ENCODE assay signal across 1 cellular context in the genomic region with DNA sequence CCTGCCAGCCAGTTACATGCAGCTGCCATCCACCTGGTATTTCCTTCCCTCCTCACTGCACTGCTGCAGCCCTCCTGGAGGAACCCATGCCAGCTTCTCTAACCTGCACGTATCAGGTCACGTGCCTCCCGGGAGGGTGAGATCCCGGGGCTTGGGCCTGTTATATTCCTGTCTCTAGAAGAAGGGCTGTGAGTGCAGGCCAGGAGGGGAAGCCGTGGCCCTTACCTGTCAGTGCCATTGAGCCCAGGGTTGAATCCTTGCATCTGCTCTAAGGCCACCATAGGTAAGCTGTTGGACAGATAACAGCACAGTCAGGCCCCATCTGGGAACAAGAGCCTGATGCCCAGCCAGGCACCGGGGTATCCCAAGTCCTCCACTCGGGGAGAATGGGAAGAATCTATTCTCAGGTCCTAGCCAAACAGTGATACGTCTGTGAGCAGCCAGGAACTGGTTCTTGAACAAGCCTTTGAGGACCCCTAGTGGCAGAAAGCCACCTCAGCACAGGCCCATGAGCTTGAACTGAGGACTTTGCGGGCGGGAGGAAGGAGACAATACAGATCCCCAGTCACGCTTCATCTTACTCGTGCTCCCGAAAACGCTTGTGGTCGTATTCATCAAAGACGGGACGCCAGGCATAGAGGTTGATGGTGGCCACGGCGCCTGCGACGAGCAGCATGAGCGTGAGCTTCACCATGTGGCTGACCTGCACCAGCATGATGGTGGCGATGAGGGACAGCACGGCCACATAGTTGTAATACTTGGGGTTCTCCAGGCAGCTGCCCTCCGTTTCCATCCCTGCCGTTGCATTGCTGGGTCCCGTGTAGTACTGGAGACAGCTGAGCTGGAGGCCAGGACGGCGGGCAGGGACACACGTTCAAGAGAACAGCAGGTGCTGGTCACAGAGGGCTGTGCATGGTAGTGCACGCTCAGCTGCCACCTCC.
TF ChIP-seq lines count a peak whose summit lies in the region.

No MANE protein-coding gene starts in this region.

TF ChIP-seq in HepG2, 621 proteins besides CTCF, POLR2A, EP300 and RAD21 (continued from another document and continues in another):
- TF ChIP-seq, protein P1, sequence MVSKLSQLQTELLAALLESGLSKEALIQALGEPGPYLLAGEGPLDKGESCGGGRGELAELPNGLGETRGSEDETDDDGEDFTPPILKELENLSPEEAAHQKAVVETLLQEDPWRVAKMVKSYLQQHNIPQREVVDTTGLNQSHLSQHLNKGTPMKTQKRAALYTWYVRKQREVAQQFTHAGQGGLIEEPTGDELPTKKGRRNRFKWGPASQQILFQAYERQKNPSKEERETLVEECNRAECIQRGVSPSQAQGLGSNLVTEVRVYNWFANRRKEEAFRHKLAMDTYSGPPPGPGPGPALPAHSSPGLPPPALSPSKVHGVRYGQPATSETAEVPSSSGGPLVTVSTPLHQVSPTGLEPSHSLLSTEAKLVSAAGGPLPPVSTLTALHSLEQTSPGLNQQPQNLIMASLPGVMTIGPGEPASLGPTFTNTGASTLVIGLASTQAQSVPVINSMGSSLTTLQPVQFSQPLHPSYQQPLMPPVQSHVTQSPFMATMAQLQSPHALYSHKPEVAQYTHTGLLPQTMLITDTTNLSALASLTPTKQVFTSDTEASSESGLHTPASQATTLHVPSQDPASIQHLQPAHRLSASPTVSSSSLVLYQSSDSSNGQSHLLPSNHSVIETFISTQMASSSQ (IDR thresholded peaks at IDR 0.05; ENCODE audit: low read depth), result no peak
- TF ChIP-seq, protein P1 (CRISPR knock-in tag; IDR thresholded peaks at IDR 0.05; ENCODE audit: borderline replicate concordance), result 0 out of 2 replicates have a peak, but pooled peaks have one; percentile 29
- TF ChIP-seq ZNF652 (CRISPR knock-in tag; IDR thresholded peaks at IDR 0.05; ENCODE audit: borderline replicate concordance, low read depth), result no peak
- no peak for TF ChIP-seq NFATC3 (CRISPR knock-in tag; IDR thresholded peaks at IDR 0.05)
- TF ChIP-seq, protein P2, sequence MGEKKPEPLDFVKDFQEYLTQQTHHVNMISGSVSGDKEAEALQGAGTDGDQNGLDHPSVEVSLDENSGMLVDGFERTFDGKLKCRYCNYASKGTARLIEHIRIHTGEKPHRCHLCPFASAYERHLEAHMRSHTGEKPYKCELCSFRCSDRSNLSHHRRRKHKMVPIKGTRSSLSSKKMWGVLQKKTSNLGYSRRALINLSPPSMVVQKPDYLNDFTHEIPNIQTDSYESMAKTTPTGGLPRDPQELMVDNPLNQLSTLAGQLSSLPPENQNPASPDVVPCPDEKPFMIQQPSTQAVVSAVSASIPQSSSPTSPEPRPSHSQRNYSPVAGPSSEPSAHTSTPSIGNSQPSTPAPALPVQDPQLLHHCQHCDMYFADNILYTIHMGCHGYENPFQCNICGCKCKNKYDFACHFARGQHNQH (CRISPR knock-in tag; IDR thresholded peaks at IDR 0.05), result peak; percentile 67; the same call in 1 of the 2 replicates
- TF ChIP-seq TCF12 (IDR thresholded peaks at IDR 0.05), result no peak
- no peak for TF ChIP-seq TCF12 (CRISPR knock-in tag; IDR thresholded peaks at IDR 0.05)
- TF ChIP-seq, protein P3, sequence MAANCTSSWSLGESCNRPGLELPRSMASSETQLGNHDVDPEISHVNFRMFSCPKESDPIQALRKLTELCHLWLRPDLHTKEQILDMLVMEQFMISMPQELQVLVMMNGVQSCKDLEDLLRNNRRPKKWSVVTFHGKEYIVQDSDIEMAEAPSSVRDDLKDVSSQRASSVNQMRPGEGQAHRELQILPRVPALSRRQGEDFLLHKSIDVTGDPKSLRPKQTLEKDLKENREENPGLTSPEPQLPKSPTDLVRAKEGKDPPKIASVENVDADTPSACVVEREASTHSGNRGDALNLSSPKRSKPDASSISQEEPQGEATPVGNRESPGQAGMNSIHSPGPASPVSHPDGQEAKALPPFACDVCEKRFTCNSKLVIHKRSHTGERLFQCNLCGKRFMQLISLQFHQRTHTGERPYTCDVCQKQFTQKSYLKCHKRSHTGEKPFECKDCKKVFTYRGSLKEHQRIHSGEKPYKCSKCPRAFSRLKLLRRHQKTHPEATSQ (CRISPR knock-in tag; IDR thresholded peaks at IDR 0.05; ENCODE audit: borderline replicate concordance), result no peak
- no peak for TF ChIP-seq CREB1 (IDR thresholded peaks at IDR 0.05)
- no peak for TF ChIP-seq CREB1 (CRISPR knock-in tag; IDR thresholded peaks at IDR 0.05)
- TF ChIP-seq CC2D1A (CRISPR knock-in tag; IDR thresholded peaks at IDR 0.05), result no peak
- peak; percentile 67; the same call in 1 of the 2 replicates for TF ChIP-seq SMAD1 (CRISPR knock-in tag; IDR thresholded peaks at IDR 0.05; ENCODE audit: borderline replicate concordance, low read depth)
- TF ChIP-seq, protein P4, sequence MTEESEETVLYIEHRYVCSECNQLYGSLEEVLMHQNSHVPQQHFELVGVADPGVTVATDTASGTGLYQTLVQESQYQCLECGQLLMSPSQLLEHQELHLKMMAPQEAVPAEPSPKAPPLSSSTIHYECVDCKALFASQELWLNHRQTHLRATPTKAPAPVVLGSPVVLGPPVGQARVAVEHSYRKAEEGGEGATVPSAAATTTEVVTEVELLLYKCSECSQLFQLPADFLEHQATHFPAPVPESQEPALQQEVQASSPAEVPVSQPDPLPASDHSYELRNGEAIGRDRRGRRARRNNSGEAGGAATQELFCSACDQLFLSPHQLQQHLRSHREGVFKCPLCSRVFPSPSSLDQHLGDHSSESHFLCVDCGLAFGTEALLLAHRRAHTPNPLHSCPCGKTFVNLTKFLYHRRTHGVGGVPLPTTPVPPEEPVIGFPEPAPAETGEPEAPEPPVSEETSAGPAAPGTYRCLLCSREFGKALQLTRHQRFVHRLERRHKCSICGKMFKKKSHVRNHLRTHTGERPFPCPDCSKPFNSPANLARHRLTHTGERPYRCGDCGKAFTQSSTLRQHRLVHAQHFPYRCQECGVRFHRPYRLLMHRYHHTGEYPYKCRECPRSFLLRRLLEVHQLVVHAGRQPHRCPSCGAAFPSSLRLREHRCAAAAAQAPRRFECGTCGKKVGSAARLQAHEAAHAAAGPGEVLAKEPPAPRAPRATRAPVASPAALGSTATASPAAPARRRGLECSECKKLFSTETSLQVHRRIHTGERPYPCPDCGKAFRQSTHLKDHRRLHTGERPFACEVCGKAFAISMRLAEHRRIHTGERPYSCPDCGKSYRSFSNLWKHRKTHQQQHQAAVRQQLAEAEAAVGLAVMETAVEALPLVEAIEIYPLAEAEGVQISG (CRISPR knock-in tag; IDR thresholded peaks at IDR 0.05), result no peak; the same call in 1 of the 2 replicates
- TF ChIP-seq TMF1 (CRISPR knock-in tag; IDR thresholded peaks at IDR 0.05; ENCODE audit: low read depth), result no peak
- no peak for TF ChIP-seq ZNF792 (CRISPR knock-in tag; IDR thresholded peaks at IDR 0.05)
- no peak for TF ChIP-seq JDP2 (CRISPR knock-in tag; IDR thresholded peaks at IDR 0.05; ENCODE audit: borderline replicate concordance)
- no peak for TF ChIP-seq ZNF713 (CRISPR knock-in tag; IDR thresholded peaks at IDR 0.05)
- TF ChIP-seq RARA (CRISPR knock-in tag; IDR thresholded peaks at IDR 0.05), result no peak
- TF ChIP-seq, protein P5, sequence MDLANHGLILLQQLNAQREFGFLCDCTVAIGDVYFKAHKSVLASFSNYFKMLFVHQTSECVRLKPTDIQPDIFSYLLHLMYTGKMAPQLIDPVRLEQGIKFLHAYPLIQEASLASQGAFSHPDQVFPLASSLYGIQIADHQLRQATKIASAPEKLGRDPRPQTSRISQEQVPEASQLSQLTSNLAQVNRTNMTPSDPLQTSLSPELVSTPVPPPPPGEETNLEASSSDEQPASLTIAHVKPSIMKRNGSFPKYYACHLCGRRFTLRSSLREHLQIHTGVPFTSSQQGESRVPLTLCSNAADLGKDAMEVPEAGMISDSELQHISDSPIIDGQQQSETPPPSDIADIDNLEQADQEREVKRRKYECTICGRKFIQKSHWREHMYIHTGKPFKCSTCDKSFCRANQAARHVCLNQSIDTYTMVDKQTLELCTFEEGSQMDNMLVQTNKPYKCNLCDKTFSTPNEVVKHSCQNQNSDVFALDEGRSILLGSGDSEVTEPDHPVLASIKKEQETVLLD (CRISPR knock-in tag; IDR thresholded peaks at IDR 0.05; ENCODE audit: low read depth), result no peak
- no peak for TF ChIP-seq SIX1 (CRISPR knock-in tag; IDR thresholded peaks at IDR 0.05; ENCODE audit: borderline replicate concordance)
- TF ChIP-seq WIZ (CRISPR knock-in tag; IDR thresholded peaks at IDR 0.05), result no peak
- TF ChIP-seq, protein P6, sequence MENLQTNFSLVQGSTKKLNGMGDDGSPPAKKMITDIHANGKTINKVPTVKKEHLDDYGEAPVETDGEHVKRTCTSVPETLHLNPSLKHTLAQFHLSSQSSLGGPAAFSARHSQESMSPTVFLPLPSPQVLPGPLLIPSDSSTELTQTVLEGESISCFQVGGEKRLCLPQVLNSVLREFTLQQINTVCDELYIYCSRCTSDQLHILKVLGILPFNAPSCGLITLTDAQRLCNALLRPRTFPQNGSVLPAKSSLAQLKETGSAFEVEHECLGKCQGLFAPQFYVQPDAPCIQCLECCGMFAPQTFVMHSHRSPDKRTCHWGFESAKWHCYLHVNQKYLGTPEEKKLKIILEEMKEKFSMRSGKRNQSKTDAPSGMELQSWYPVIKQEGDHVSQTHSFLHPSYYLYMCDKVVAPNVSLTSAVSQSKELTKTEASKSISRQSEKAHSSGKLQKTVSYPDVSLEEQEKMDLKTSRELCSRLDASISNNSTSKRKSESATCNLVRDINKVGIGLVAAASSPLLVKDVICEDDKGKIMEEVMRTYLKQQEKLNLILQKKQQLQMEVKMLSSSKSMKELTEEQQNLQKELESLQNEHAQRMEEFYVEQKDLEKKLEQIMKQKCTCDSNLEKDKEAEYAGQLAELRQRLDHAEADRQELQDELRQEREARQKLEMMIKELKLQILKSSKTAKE (CRISPR knock-in tag; IDR thresholded peaks at IDR 0.05; ENCODE audit: borderline replicate concordance), result no peak
- no peak for TF ChIP-seq ARNT2 (CRISPR knock-in tag; IDR thresholded peaks at IDR 0.05; ENCODE audit: low read depth)
- no peak for TF ChIP-seq ZNF44 (CRISPR knock-in tag; IDR thresholded peaks at IDR 0.05)
- TF ChIP-seq, protein P7, sequence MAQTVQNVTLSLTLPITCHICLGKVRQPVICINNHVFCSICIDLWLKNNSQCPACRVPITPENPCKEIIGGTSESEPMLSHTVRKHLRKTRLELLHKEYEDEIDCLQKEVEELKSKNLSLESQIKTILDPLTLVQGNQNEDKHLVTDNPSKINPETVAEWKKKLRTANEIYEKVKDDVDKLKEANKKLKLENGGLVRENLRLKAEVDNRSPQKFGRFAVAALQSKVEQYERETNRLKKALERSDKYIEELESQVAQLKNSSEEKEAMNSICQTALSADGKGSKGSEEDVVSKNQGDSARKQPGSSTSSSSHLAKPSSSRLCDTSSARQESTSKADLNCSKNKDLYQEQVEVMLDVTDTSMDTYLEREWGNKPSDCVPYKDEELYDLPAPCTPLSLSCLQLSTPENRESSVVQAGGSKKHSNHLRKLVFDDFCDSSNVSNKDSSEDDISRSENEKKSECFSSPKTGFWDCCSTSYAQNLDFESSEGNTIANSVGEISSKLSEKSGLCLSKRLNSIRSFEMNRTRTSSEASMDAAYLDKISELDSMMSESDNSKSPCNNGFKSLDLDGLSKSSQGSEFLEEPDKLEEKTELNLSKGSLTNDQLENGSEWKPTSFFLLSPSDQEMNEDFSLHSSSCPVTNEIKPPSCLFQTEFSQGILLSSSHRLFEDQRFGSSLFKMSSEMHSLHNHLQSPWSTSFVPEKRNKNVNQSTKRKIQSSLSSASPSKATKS (CRISPR knock-in tag; IDR thresholded peaks at IDR 0.05), result no peak
- no peak for TF ChIP-seq ZNF75D (CRISPR knock-in tag; IDR thresholded peaks at IDR 0.05; ENCODE audit: borderline replicate concordance)
- TF ChIP-seq ATF7-NPFF (CRISPR knock-in tag; IDR thresholded peaks at IDR 0.05; ENCODE audit: low read depth), result no peak
- TF ChIP-seq KDM4B (CRISPR knock-in tag; IDR thresholded peaks at IDR 0.05), result no peak
- TF ChIP-seq, protein P8, sequence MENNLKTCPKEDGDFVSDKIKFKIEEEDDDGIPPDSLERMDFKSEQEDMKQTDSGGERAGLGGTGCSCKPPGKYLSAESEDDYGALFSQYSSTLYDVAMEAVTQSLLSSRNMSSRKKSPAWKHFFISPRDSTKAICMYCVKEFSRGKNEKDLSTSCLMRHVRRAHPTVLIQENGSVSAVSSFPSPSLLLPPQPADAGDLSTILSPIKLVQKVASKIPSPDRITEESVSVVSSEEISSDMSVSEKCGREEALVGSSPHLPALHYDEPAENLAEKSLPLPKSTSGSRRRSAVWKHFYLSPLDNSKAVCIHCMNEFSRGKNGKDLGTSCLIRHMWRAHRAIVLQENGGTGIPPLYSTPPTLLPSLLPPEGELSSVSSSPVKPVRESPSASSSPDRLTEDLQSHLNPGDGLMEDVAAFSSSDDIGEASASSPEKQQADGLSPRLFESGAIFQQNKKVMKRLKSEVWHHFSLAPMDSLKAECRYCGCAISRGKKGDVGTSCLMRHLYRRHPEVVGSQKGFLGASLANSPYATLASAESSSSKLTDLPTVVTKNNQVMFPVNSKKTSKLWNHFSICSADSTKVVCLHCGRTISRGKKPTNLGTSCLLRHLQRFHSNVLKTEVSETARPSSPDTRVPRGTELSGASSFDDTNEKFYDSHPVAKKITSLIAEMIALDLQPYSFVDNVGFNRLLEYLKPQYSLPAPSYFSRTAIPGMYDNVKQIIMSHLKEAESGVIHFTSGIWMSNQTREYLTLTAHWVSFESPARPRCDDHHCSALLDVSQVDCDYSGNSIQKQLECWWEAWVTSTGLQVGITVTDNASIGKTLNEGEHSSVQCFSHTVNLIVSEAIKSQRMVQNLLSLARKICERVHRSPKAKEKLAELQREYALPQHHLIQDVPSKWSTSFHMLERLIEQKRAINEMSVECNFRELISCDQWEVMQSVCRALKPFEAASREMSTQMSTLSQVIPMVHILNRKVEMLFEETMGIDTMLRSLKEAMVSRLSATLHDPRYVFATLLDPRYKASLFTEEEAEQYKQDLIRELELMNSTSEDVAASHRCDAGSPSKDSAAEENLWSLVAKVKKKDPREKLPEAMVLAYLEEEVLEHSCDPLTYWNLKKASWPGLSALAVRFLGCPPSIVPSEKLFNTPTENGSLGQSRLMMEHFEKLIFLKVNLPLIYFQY (CRISPR knock-in tag; IDR thresholded peaks at IDR 0.05; ENCODE audit: borderline replicate concordance), result no peak
- no peak for TF ChIP-seq ZNF441 (CRISPR knock-in tag; IDR thresholded peaks at IDR 0.05; ENCODE audit: borderline replicate concordance)
- TF ChIP-seq TBX2 (CRISPR knock-in tag; IDR thresholded peaks at IDR 0.05; ENCODE audit: borderline replicate concordance), result peak; percentile 54; the same call in 1 of the 2 replicates
- TF ChIP-seq ZBTB7A (CRISPR knock-in tag; IDR thresholded peaks at IDR 0.05), result no peak
- TF ChIP-seq KLF16 (CRISPR knock-in tag; IDR thresholded peaks at IDR 0.05), result peak in 1 of 2 experiments; percentile 28; a peak in 2 of 4 replicates
- TF ChIP-seq IRX3 (CRISPR knock-in tag; IDR thresholded peaks at IDR 0.05; ENCODE audit: borderline replicate concordance, low read depth), result no peak
- TF ChIP-seq NONO (IDR thresholded peaks at IDR 0.05), result no peak
- peak; percentile 73 for TF ChIP-seq NONO (CRISPR knock-in tag; conservative IDR thresholded peaks at IDR 0.05)
- TF ChIP-seq ZNF10 (CRISPR knock-in tag; IDR thresholded peaks at IDR 0.05; ENCODE audit: borderline replicate concordance, low read depth), result no peak
- TF ChIP-seq BCL6 (CRISPR knock-in tag; IDR thresholded peaks at IDR 0.05), result no peak
